Comparison of ENCODE assay signal across 20 cellular contexts in the genomic region with DNA sequence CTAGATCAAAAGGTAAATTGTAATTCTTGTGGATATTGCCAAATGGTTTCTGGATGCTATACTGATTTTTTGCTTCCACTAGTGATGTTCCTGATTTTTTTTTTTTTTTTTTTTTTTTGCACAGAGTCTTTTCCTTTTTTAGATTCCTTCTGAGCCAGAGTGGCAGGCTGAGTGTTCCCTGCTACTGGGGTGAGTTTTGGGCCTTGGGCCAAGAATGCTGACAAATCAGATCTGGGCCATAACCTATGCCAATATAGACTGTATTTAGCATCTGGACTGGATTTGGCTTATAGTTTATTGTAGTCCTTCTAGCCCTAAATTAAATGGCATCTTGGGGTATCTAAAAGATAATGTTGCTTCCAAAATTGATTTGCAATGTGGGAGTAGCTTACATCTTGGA. TPM values are rescaled to one million over a fixed set of nuclear protein-coding genes. Genes with fewer than 3 reads are reported as not detected.
"Had no signal": no experiment of that assay in that cellular context is flagged by ENCODE, and none has a peak within 500 bp of the region (broad histone marks: within the 10 kb centered on the region; RNA-seq: fewer than 3 reads in every experiment).

No MANE protein-coding gene starts in this region.

- H3K27ac Mint-ChIP-seq: activated CD4-positive, alpha-beta T cell treated with anti-CD3 and anti-CD28 coated beads, Interleukin-2, amount 10 ng/mL, durations not matched to agents 7 days and 5 days; activated CD8-positive, alpha-beta T cell treated with anti-CD3 and anti-CD28 coated beads, Interleukin-2, amount 10 ng/mL, durations not matched to agents 7 days and 5 days; endodermal cell; mesothelial cell of epicardium; nephron progenitor cell; stimulated activated memory B cell treated with anti-CD40 and anti-IgM and Interleukin-4, amounts not matched to agents 10 μg/mL and 1 μg/mL and 100 μg/mL, for 72 hours had no signal

- H3K4me3 Mint-ChIP-seq: activated CD4-positive, alpha-beta T cell treated with anti-CD3 and anti-CD28 coated beads, Interleukin-2, amount 10 ng/mL, durations not matched to agents 7 days and 5 days; activated CD8-positive, alpha-beta T cell treated with anti-CD3 and anti-CD28 coated beads, Interleukin-2, amount 10 ng/mL, durations not matched to agents 7 days and 5 days; endodermal cell; mesothelial cell of epicardium; nephron progenitor cell; stimulated activated memory B cell treated with anti-CD40 and anti-IgM and Interleukin-4, amounts not matched to agents 10 μg/mL and 1 μg/mL and 100 μg/mL, for 72 hours had no signal

- ATAC-seq: activated CD8-positive, alpha-beta T cell treated with anti-CD3 and anti-CD28 coated beads, Interleukin-2, amount 10 ng/mL, durations not matched to agents 7 days and 5 days; left lung; stimulated activated memory B cell treated with anti-CD40 and anti-IgM and Interleukin-4, amounts not matched to agents 10 μg/mL and 1 μg/mL and 100 μg/mL, for 72 hours; upper lobe of right lung had no signal

- DNase-seq: activated CD4-positive, alpha-beta T cell treated with anti-CD3 and anti-CD28 coated beads, Interleukin-2, amount 10 ng/mL, durations not matched to agents 7 days and 5 days; activated CD8-positive, alpha-beta memory T cell treated with anti-CD3 and anti-CD28 coated beads, Interleukin-2, amount 50 U/mL, for 4 hours; activated CD8-positive, alpha-beta T cell treated with anti-CD3 and anti-CD28 coated beads, Interleukin-2, amount 10 ng/mL, durations not matched to agents 7 days and 5 days; activated effector memory CD4-positive, alpha-beta T cell treated with Interleukin-2 at 50 U/mL for 16 hours; activated naive CD4-positive, alpha-beta T cell treated with anti-CD3 and anti-CD28 coated beads, Interleukin-2, amount 50 U/mL, for 16 hours; activated T-cell treated with anti-CD3 and anti-CD28 coated beads, Interleukin-2, amount 50 U/mL, for 48 hours; aorta; endodermal cell; left lung; nephron progenitor cell; posterior cingulate gyrus; sigmoid colon; spleen; stimulated activated CD4-positive, alpha-beta T cell treated with anti-CD3 and anti-CD28 coated beads, Interleukin-4, amount 100 ng/mL, for 4 hours; testis; upper lobe of right lung had no signal

- H3K9me3 ChIP-seq: left lung, sigmoid colon, spleen, testis, upper lobe of right lung had no signal

- H3K4me1 Mint-ChIP-seq: mesothelial cell of epicardium had no signal

- H3K27me3 ChIP-seq: left lung, sigmoid colon, spleen, testis, upper lobe of right lung had no signal

- H3K4me3 ChIP-seq: dorsolateral prefrontal cortex, left lung, sigmoid colon, spleen, testis, upper lobe of right lung had no signal

- H3K27me3 Mint-ChIP-seq: stimulated activated memory B cell treated with anti-CD40 and anti-IgM and Interleukin-4, amounts not matched to agents 10 μg/mL and 1 μg/mL and 100 μg/mL, for 72 hours had no signal

- H3K27ac ChIP-seq: left lung, sigmoid colon, spleen, testis, upper lobe of right lung had no signal

- H3K36me3 Mint-ChIP-seq: mesothelial cell of epicardium; stimulated activated memory B cell treated with anti-CD40 and anti-IgM and Interleukin-4, amounts not matched to agents 10 μg/mL and 1 μg/mL and 100 μg/mL, for 72 hours had no signal

- H3K4me1 ChIP-seq: left lung, sigmoid colon, spleen, testis, upper lobe of right lung had no signal

- H3K36me3 ChIP-seq: left lung, sigmoid colon, spleen, upper lobe of right lung had no signal

- H3K9me3 Mint-ChIP-seq: activated CD4-positive, alpha-beta T cell treated with anti-CD3 and anti-CD28 coated beads, Interleukin-2, amount 10 ng/mL, durations not matched to agents 7 days and 5 days; endodermal cell; stimulated activated memory B cell treated with anti-CD40 and anti-IgM and Interleukin-4, amounts not matched to agents 10 μg/mL and 1 μg/mL and 100 μg/mL, for 72 hours had no signal

RNA-seq across cellular contexts. Expression of gene REPS2, which starts 52.8 kb away (rescaled TPM):
- total RNA-seq: activated CD4-positive, alpha-beta T cell treated with anti-CD3 and anti-CD28 coated beads, Interleukin-2, amount 10 ng/mL, durations not matched to agents 7 days and 5 days; activated CD8-positive, alpha-beta T cell treated with anti-CD3 and anti-CD28 coated beads, Interleukin-2, amount 10 ng/mL, durations not matched to agents 7 days and 5 days; T-helper 1 cell treated with Interleukin-12 subunit alpha and Interleukin-12 subunit beta and Interleukin-4 antibody, amounts not matched to agents 30 ng/mL and 1 ng/mL, for 36 hours had no signal
